20 cellular contexts compared by ENCODE assay signal in genomic region chr22:49186293-49186692, GRCh38.
DNase-seq lines count a peak whose midpoint lies in the region; ATAC-seq, FAIRE-seq and TF ChIP-seq lines count a peak whose summit lies in the region.
"Had no signal": no experiment of that assay in that cellular context is flagged by ENCODE, and none has a peak within 500 bp of the region (broad histone marks: within the 10 kb centered on the region; RNA-seq: fewer than 3 reads in every experiment).

No MANE protein-coding gene starts in this region.

- H4K91ac ChIP-seq in neuronal stem cell (ENCODE audit: low read depth, low read length, poor library complexity) = peak overlapping the region; percentile 38

- no peaks in the 10 kb centered on the region for H3K79me1 ChIP-seq in neuronal stem cell (ENCODE audit: low read depth, low read length)

- H2AFZ ChIP-seq in neuronal stem cell (ENCODE audit: low read length) = no peak overlapping the region

- CTCF ChIA-PET in HEK293 (lab: Yijun Ruan, JAX) = no interaction called here

- no peak overlapping the region for H2BK12ac ChIP-seq in neuronal stem cell (ENCODE audit: low read length)

- TF ChIP-seq CTCF in HEK293 (tag by site-specific recombination; IDR thresholded peaks at IDR 0.05) (no peak), bronchial epithelial cell (IDR thresholded peaks at IDR 0.05; ENCODE audit: insufficient read depth, low read length, severe bottlenecking) (no peak), foreskin keratinocyte (conservative IDR thresholded peaks at IDR 0.05) (no peak)

- H2BK120ac ChIP-seq in neuronal stem cell (ENCODE audit: low read depth, low read length) = no peak overlapping the region

- DNase-seq in bronchial epithelial cell (ENCODE audit: low read depth) (no peak), neuronal stem cell (ENCODE audit: low spot score) (no peak), HUDEP-2 (lab: John Stamatoyannopoulos, UW; ENCODE audit: unreplicated experiment in 76 of 76) (no peak), foreskin keratinocyte (no peak)
- DNase-seq: AML-193; Caco-2; Calu3; CD4-positive, alpha-beta T cell; CD8-positive, alpha-beta T cell; DMS79 treated with DMSO at 0.1 percent for 48 hours; GF-D8 had no signal

- ATAC-seq in foreskin keratinocyte = no peak
- ATAC-seq: A549; CD8-positive, alpha-beta T cell had no signal

- H3K14ac ChIP-seq in neuronal stem cell (ENCODE audit: low read length) = peak overlapping the region; percentile 87

- no peak overlapping the region for H3K4ac ChIP-seq in neuronal stem cell (ENCODE audit: low read length)

- no peak overlapping the region for H3K27ac ChIP-seq in HEK293 (ENCODE audit: extremely low read depth, low read depth, low read length)
- no peak overlapping the region for H3K27ac ChIP-seq in neuronal stem cell (replicated peaks; ENCODE audit: low read length)
- no peak overlapping the region for H3K27ac ChIP-seq in foreskin keratinocyte
- H3K27ac ChIP-seq: 22Rv1; A549; BLaER1 treated with 17β-estradiol and CSF1 and Interleukin-3, amounts not matched to agents 10 nM and 100 nM; C4-2B had no signal

- no peak overlapping the region for H3K9ac ChIP-seq in neuronal stem cell (ENCODE audit: low read depth, low read length, poor library complexity)
- H3K9ac ChIP-seq: BLaER1 treated with 17β-estradiol and CSF1 and Interleukin-3, amounts not matched to agents 10 nM and 100 nM had no signal

- no peak overlapping the region for H3K4me2 ChIP-seq in neuronal stem cell (ENCODE audit: insufficient read depth, low read length, poor library complexity, severe bottlenecking)
- H3K4me2 ChIP-seq: A549; BLaER1 treated with 17β-estradiol and CSF1 and Interleukin-3, amounts not matched to agents 10 nM and 100 nM had no signal

- no peak overlapping the region for H3K23ac ChIP-seq in neuronal stem cell (ENCODE audit: low read depth, low read length, poor library complexity)

- H4K8ac ChIP-seq in neuronal stem cell (ENCODE audit: low read depth, low read length) = no peak overlapping the region

- FAIRE-seq in bronchial epithelial cell (lab: Jason Lieb, UNC) = peak; percentile 32
- FAIRE-seq: A549, D721Med, G401.6, GM12891, GM19239 had no signal

- no peak overlapping the region for H2BK15ac ChIP-seq in neuronal stem cell (ENCODE audit: low read length)

- no peak overlapping the region for H3K4me3 ChIP-seq in HEK293 (ENCODE audit: low read depth, low read length)
- H3K4me3 ChIP-seq in bronchial epithelial cell (ENCODE audit: low read depth, low read length) = no peak overlapping the region
- H3K4me3 ChIP-seq in neuronal stem cell (ENCODE audit: low read length in 2 of 2) = no peak overlapping the region
- H3K4me3 ChIP-seq: A549; BLaER1 treated with 17β-estradiol and CSF1 and Interleukin-3, amounts not matched to agents 10 nM and 100 nM had no signal

- no peak overlapping the region for H2BK5ac ChIP-seq in neuronal stem cell (ENCODE audit: low read length)

- H3K4me1 ChIP-seq in HEK293 (ENCODE audit: control insufficient read depth, insufficient read depth, low read length) (no peaks in the 10 kb centered on the region), neuronal stem cell (ENCODE audit: control insufficient read depth in 2 of 2, insufficient read depth in 1 of 2, low read depth in 1 of 2, low read length in 2 of 2) (peaks cover 0 to 4% of the 10 kb centered on the region in 2 donors), foreskin keratinocyte (no peaks in the 10 kb centered on the region)
- H3K4me1 ChIP-seq: A549, Caco-2 had no signal

- H3K9me3 ChIP-seq in HEK293 (ENCODE audit: control insufficient read depth, insufficient read depth, low read depth, low read length) = no peaks in the 10 kb centered on the region
- H3K9me3 ChIP-seq in neuronal stem cell (replicated peaks in 1 of 2; ENCODE audit: control insufficient read depth in 2 of 2, insufficient read depth in 1 of 2, low read depth in 1 of 2, low read length in 2 of 2) = peaks cover 0 to 3% of the 10 kb centered on the region in 2 donors
- H3K9me3 ChIP-seq: Caco-2 had no signal

- no peak overlapping the region for H2AK5ac ChIP-seq in neuronal stem cell (ENCODE audit: low read depth, low read length)

- no CpG with 5 or more reads among the region's 1 CpG for WGBS in neuronal stem cell (ENCODE audit: extremely low coverage in 2 of 2, insufficient read length in 2 of 2, insufficient replicate concordance in 1 of 2), 2 donors

- H3K36me3 ChIP-seq in HEK293 (ENCODE audit: control insufficient read depth in 2 of 2, insufficient read depth in 1 of 2, low read length in 2 of 2) = no peaks in the 10 kb centered on the region
- no peaks in the 10 kb centered on the region for H3K36me3 ChIP-seq in bronchial epithelial cell (ENCODE audit: control insufficient read depth, insufficient read depth, low read length)
- H3K36me3 ChIP-seq in neuronal stem cell (replicated peaks in 1 of 2; ENCODE audit: control insufficient read depth in 2 of 2, insufficient read depth in 2 of 2, low read length in 2 of 2) = no peaks in the 10 kb centered on the region
- H3K36me3 ChIP-seq: BLaER1 treated with 17β-estradiol and CSF1 and Interleukin-3, amounts not matched to agents 10 nM and 100 nM had no signal

- no peak overlapping the region for H3K18ac ChIP-seq in neuronal stem cell (ENCODE audit: low read length)

- POLR2A ChIA-PET in HEK293 (lab: Yijun Ruan, JAX) = no interaction called here

- H3K27me3 ChIP-seq in bronchial epithelial cell (ENCODE audit: control insufficient read depth, insufficient read depth, low read length) (no peaks in the 10 kb centered on the region), neuronal stem cell (ENCODE audit: control insufficient read depth in 3 of 3, insufficient read depth in 3 of 3, low read depth in 1 of 3, low read length in 3 of 3) (no peaks in the 10 kb centered on the region), foreskin keratinocyte (no peaks in the 10 kb centered on the region)

TF ChIP-seq in HEK293, 187 proteins besides CTCF, POLR2A, EP300 and RAD21:
- peak; percentile 71 for TF ChIP-seq ZNF10 (tag by site-specific recombination; IDR thresholded peaks at IDR 0.05)
- TF ChIP-seq ZSCAN4 (tag by site-specific recombination; IDR thresholded peaks at IDR 0.05) = 0 out of 2 replicates have a peak, but pooled peaks have one; percentile 21
- no peak for TF ChIP-seq ZNF354C (tag by site-specific recombination; IDR thresholded peaks at IDR 0.05; ENCODE audit: borderline replicate concordance, low read depth)
